ENCODE assay signal across 8 cellular contexts in genomic region chr15:70447927-70448698, GRCh38.
DNase-seq lines count a peak whose midpoint lies in the region; ATAC-seq and TF ChIP-seq lines count a peak whose summit lies in the region.

No MANE protein-coding gene starts in this region.

- 35 to 47% (median 38%) methylated on average over 25 to 29 of the region's 29 CpGs for WGBS in adrenal gland, 4 donors

- H3K4me3 ChIP-seq in RWPE2 (ENCODE audit: severe bottlenecking) (no peak overlapping the region), adrenal gland (no peak overlapping the region)

- no peak for TF ChIP-seq CTCF in RWPE2 (IDR thresholded peaks at IDR 0.05; ENCODE audit: poor library complexity, severe bottlenecking)
- no peak for TF ChIP-seq CTCF in adrenal gland (IDR thresholded peaks at IDR 0.05)
- no peak for TF ChIP-seq CTCF in GM10266 (IDR thresholded peaks at IDR 0.05; ENCODE audit: control insufficient read depth, insufficient read depth, low read depth, missing control alignments)

- H3K36me3 ChIP-seq in RWPE2 (ENCODE audit: low read depth) (no peaks in the 10 kb centered on the region), adrenal gland (replicated peaks in 1 of 2) (no peaks in the 10 kb centered on the region)

- TF ChIP-seq POLR2A in adrenal gland (IDR thresholded peaks at IDR 0.05): no peak

- no peak overlapping the region for H3K27ac ChIP-seq in RWPE2 (ENCODE audit: poor library complexity, severe bottlenecking)
- no peak overlapping the region for H3K27ac ChIP-seq in adrenal gland

- intact Hi-C loops in adrenal gland (cut with DNase I): no loop called here

- DNase-seq in GDM1 (lab: John Stamatoyannopoulos, UW) (peak; percentile 95), RWPE2 (ENCODE audit: low spot score) (peak; percentile 67), adrenal gland (peak in 4 of 7 donors; percentile 12 to 30 (median 24)), GM10266 (ENCODE audit: extremely low spot score) (no peak), NCI-H2196 (lab: John Stamatoyannopoulos, UW; ENCODE audit: unreplicated experiment) (no peak), middle frontal gyrus (ENCODE audit: extremely low spot score, low spot score) (no peak), NCI-H1694 (lab: John Stamatoyannopoulos, UW) (no peak)
- peak; percentile 26 for DNase-seq in stimulated activated CD4-positive, alpha-beta T cell treated with anti-CD3 and anti-CD28 coated beads, Interleukin-12 subunit alpha, Interleukin-12 subunit beta, amount 100 ng/mL, for 4 hours

- H3K27me3 ChIP-seq in RWPE2 (ENCODE audit: insufficient read depth, poor library complexity, severe bottlenecking) (no peaks in the 10 kb centered on the region), adrenal gland (peaks cover 6% of the 10 kb centered on the region)

- no peaks in the 10 kb centered on the region for H3K4me1 ChIP-seq in RWPE2 (ENCODE audit: insufficient read depth, poor library complexity, severe bottlenecking)
- H3K4me1 ChIP-seq in adrenal gland (replicated peaks in 1 of 2): no peaks in the 10 kb centered on the region

- H3K9me3 ChIP-seq in RWPE2 (ENCODE audit: severe bottlenecking): no peaks in the 10 kb centered on the region
- no peaks in the 10 kb centered on the region for H3K9me3 ChIP-seq in adrenal gland (replicated peaks in 1 of 3)

- no peak for ATAC-seq in RWPE2 (ENCODE audit: low read depth)

Comparison
In these comparisons a context has a peak if more than half of its experiments do, and no peak if none do; other contexts are left out.
1. DNase-seq: peak in GDM1 (single experiment), RWPE2 (single experiment), adrenal gland (4 of 7) and stimulated activated CD4-positive, alpha-beta T cell treated with anti-CD3 and anti-CD28 coated beads, Interleukin-12 subunit alpha, Interleukin-12 subunit beta, amount 100 ng/mL, for 4 hours (single experiment); none in GM10266 (single experiment), NCI-H2196 (single experiment), middle frontal gyrus (single experiment) and NCI-H1694 (single experiment).